Comparison of ENCODE assay signal across 2 cellular contexts in the genomic region with DNA sequence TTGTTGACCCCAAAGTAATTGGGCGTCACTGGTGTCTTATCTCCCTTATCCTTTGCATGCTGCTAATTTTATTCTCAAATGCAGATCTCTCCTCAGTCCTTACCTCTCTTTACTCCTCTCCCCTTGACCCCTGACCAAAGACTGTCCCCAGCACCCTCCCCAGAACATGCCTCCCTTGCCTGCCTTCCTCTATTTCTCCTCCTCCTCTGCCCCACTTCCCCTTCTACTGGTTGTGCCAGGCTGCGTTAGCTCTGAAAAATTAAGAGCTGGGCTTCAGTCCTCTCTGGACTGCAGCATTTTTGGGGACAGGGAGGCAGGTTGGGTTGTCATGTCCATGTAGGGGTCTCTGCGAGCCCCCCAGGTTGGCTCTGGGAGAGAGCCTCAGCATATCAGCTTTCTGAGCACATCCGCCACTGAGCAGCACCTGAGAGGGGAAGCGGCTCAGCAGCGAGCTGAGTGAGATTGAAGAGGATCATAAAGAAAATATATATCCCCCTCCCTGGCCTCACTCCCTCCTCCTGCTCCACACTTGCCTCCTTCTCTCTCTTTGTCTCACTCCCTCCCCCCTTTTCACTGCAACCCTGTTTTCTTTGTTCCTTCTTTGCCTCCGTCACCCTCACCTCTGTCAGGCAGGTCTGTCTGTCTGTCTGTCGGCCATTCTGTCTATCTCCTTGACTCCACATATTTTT.
A peak's percentile ranks its signal among the peaks of the same experiment; 100 is the strongest.
TF ChIP-seq lines count a peak whose summit lies in the region.

No MANE protein-coding gene starts in this region.

TF ChIP-seq in HEK293, 187 proteins besides CTCF, POLR2A, EP300 and RAD21:
- TF ChIP-seq WT1 (tag by site-specific recombination; IDR thresholded peaks at IDR 0.05) (0 out of 2 replicates have a peak, but pooled peaks have one; percentile 29), ZNF585B (tag by site-specific recombination; IDR thresholded peaks at IDR 0.05) (no peak), RBAK (tag by site-specific recombination; IDR thresholded peaks at IDR 0.05) (no peak), ZNF169 (tag by site-specific recombination; IDR thresholded peaks at IDR 0.05) (no peak)
- TF ChIP-seq, protein P1, sequence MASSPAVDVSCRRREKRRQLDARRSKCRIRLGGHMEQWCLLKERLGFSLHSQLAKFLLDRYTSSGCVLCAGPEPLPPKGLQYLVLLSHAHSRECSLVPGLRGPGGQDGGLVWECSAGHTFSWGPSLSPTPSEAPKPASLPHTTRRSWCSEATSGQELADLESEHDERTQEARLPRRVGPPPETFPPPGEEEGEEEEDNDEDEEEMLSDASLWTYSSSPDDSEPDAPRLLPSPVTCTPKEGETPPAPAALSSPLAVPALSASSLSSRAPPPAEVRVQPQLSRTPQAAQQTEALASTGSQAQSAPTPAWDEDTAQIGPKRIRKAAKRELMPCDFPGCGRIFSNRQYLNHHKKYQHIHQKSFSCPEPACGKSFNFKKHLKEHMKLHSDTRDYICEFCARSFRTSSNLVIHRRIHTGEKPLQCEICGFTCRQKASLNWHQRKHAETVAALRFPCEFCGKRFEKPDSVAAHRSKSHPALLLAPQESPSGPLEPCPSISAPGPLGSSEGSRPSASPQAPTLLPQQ (tag by site-specific recombination; IDR thresholded peaks at IDR 0.05): no peak
- TF ChIP-seq, protein P2, sequence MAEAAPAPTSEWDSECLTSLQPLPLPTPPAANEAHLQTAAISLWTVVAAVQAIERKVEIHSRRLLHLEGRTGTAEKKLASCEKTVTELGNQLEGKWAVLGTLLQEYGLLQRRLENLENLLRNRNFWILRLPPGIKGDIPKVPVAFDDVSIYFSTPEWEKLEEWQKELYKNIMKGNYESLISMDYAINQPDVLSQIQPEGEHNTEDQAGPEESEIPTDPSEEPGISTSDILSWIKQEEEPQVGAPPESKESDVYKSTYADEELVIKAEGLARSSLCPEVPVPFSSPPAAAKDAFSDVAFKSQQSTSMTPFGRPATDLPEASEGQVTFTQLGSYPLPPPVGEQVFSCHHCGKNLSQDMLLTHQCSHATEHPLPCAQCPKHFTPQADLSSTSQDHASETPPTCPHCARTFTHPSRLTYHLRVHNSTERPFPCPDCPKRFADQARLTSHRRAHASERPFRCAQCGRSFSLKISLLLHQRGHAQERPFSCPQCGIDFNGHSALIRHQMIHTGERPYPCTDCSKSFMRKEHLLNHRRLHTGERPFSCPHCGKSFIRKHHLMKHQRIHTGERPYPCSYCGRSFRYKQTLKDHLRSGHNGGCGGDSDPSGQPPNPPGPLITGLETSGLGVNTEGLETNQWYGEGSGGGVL (tag by site-specific recombination; IDR thresholded peaks at IDR 0.05): peak; percentile 31; the same call in 1 of the 2 replicates
- TF ChIP-seq, protein P3, sequence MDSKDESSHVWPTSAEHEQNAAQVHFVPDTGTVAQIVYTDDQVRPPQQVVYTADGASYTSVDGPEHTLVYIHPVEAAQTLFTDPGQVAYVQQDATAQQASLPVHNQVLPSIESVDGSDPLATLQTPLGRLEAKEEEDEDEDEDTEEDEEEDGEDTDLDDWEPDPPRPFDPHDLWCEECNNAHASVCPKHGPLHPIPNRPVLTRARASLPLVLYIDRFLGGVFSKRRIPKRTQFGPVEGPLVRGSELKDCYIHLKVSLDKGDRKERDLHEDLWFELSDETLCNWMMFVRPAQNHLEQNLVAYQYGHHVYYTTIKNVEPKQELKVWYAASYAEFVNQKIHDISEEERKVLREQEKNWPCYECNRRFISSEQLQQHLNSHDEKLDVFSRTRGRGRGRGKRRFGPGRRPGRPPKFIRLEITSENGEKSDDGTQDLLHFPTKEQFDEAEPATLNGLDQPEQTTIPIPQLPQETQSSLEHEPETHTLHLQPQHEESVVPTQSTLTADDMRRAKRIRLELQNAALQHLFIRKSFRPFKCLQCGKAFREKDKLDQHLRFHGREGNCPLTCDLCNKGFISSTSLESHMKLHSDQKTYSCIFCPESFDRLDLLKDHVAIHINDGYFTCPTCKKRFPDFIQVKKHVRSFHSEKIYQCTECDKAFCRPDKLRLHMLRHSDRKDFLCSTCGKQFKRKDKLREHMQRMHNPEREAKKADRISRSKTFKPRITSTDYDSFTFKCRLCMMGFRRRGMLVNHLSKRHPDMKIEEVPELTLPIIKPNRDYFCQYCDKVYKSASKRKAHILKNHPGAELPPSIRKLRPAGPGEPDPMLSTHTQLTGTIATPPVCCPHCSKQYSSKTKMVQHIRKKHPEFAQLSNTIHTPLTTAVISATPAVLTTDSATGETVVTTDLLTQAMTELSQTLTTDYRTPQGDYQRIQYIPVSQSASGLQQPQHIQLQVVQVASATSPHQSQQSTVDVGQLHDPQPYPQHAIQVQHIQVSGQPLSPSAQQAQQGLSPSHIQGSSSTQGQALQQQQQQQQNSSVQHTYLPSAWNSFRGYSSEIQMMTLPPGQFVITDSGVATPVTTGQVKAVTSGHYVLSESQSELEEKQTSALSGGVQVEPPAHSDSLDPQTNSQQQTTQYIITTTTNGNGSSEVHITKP (tag by site-specific recombination; IDR thresholded peaks at IDR 0.05): peak; percentile 56
- TF ChIP-seq, protein P4, sequence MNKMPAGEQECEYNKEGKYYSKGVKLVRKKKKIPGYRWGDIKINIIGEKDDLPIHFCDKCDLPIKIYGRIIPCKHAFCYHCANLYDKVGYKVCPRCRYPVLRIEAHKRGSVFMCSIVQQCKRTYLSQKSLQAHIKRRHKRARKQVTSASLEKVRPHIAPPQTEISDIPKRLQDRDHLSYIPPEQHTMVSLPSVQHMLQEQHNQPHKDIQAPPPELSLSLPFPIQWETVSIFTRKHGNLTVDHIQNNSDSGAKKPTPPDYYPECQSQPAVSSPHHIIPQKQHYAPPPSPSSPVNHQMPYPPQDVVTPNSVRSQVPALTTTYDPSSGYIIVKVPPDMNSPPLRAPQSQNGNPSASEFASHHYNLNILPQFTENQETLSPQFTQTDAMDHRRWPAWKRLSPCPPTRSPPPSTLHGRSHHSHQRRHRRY (tag by site-specific recombination; IDR thresholded peaks at IDR 0.05): no peak
TF ChIP-seq in HEK293: peak in this region for 3.

TF ChIP-seq in H1, 55 proteins besides CTCF, POLR2A, EP300 and RAD21:
- no peak for TF ChIP-seq BRCA1 (IDR thresholded peaks at IDR 0.05; ENCODE audit: low read depth, low read length)
- no peak for TF ChIP-seq ASH2L (IDR thresholded peaks at IDR 0.05; ENCODE audit: low read length)
- TF ChIP-seq TEAD4 (IDR thresholded peaks at IDR 0.05; ENCODE audit: low read depth, low read length): no peak
- no peak for TF ChIP-seq KDM5A (IDR thresholded peaks at IDR 0.05; ENCODE audit: low read length)
- TF ChIP-seq FOSL1 (IDR thresholded peaks at IDR 0.05; ENCODE audit: insufficient read depth, low read depth, low read length): no peak
- TF ChIP-seq, protein P5, sequence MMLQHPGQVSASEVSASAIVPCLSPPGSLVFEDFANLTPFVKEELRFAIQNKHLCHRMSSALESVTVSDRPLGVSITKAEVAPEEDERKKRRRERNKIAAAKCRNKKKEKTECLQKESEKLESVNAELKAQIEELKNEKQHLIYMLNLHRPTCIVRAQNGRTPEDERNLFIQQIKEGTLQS (IDR thresholded peaks at IDR 0.05; ENCODE audit: insufficient read depth, low read depth, low read length): no peak
- no peak for TF ChIP-seq GABPA (IDR thresholded peaks at IDR 0.05; ENCODE audit: borderline replicate concordance, insufficient read depth, low read length)
- TF ChIP-seq MAFK (IDR thresholded peaks at IDR 0.05; ENCODE audit: low read depth, low read length): no peak
- TF ChIP-seq RXRA (IDR thresholded peaks at IDR 0.05; ENCODE audit: insufficient read depth, low read depth, low read length): no peak
- TF ChIP-seq RBBP5 (IDR thresholded peaks at IDR 0.05; ENCODE audit: borderline replicate concordance, low read depth, low read length): no peak
- no peak for TF ChIP-seq BCL11A (IDR thresholded peaks at IDR 0.05; ENCODE audit: low read depth in 2 of 2, low read length in 2 of 2)
